In genomic region chr3:52204337-52205073, GRCh38 we compare ENCODE assay signal across 10 cellular contexts.
A peak's percentile ranks its signal among the peaks of the same experiment; 100 is the strongest.
DNase-seq lines count a peak whose midpoint lies in the region; ATAC-seq lines count a peak whose summit lies in the region.
"Had no signal": no experiment of that assay in that cellular context is flagged by ENCODE, and none has a peak within 500 bp of the region (broad histone marks: within the 10 kb centered on the region; RNA-seq: fewer than 3 reads in every experiment).

No MANE protein-coding gene starts in this region.

- peak; percentile 61 to 71 for ATAC-seq in activated CD4-positive, CD25-positive, alpha-beta regulatory T cell treated with anti-CD3 and anti-CD28 coated beads, Interleukin-2, amount 50 U/mL, for 24 hours
- ATAC-seq in stimulated activated naive B cell treated with anti-CD40 and anti-IgM and Interleukin-4, amounts not matched to agents 10 μg/mL and 1 μg/mL and 100 μg/mL, for 72 hours (replicated peaks) = no peak

- peak overlapping the region; percentile 17 for H3K27ac Mint-ChIP-seq in activated naive CD8-positive, alpha-beta T cell
- no peak overlapping the region for H3K27ac Mint-ChIP-seq in stimulated activated naive B cell treated with anti-CD40 and anti-IgM and Interleukin-4, amounts not matched to agents 10 μg/mL and 1 μg/mL and 100 μg/mL, for 72 hours

- no peak overlapping the region for H3K4me3 Mint-ChIP-seq in activated naive CD8-positive, alpha-beta T cell
- no peak overlapping the region for H3K4me3 Mint-ChIP-seq in stimulated activated naive B cell treated with anti-CD40 and anti-IgM and Interleukin-4, amounts not matched to agents 10 μg/mL and 1 μg/mL and 100 μg/mL, for 72 hours
- H3K4me3 Mint-ChIP-seq: central memory CD8-positive, alpha-beta T cell had no signal

- no peaks in the 10 kb centered on the region for H3K27me3 Mint-ChIP-seq in activated naive CD8-positive, alpha-beta T cell
- H3K27me3 Mint-ChIP-seq in stimulated activated naive B cell treated with anti-CD40 and anti-IgM and Interleukin-4, amounts not matched to agents 10 μg/mL and 1 μg/mL and 100 μg/mL, for 72 hours = no peaks in the 10 kb centered on the region
- H3K27me3 Mint-ChIP-seq: central memory CD8-positive, alpha-beta T cell had no signal

- H3K36me3 Mint-ChIP-seq in activated naive CD8-positive, alpha-beta T cell = peaks cover 14% of the 10 kb centered on the region
- H3K36me3 Mint-ChIP-seq in stimulated activated naive B cell treated with anti-CD40 and anti-IgM and Interleukin-4, amounts not matched to agents 10 μg/mL and 1 μg/mL and 100 μg/mL, for 72 hours = peaks cover 44 to 57% of the 10 kb centered on the region in 2 donors

- DNase-seq in activated CD4-positive, CD25-positive, alpha-beta regulatory T cell (lab: John Stamatoyannopoulos, UW) = no peak
- peak; percentile 74 to 91 for DNase-seq in NCI-H2081 (lab: John Stamatoyannopoulos, UW)
- DNase-seq in stimulated activated CD8-positive, alpha-beta memory T cell treated with anti-CD3 and anti-CD28 coated beads, Interleukin-4, amount 100 ng/mL, for 48 hours = peak; percentile 59
- DNase-seq in stimulated activated naive B cell treated with anti-CD40 and anti-IgM and Interleukin-4, amounts not matched to agents 10 μg/mL and 1 μg/mL and 100 μg/mL, for 72 hours = no peak
- no peak for DNase-seq in NCI-H1436 treated with DMSO at 0.1 percent for 48 hours (lab: John Stamatoyannopoulos, UW)
- no peak for DNase-seq in cerebellar nuclear complex (lab: John Stamatoyannopoulos, UW)
- DNase-seq: stimulated activated CD4-positive, alpha-beta T cell treated with anti-CD3 and anti-CD28 coated beads, Interleukin-4, amount 100 ng/mL, for 24 hours had no signal

- no peaks in the 10 kb centered on the region for H3K9me3 Mint-ChIP-seq in activated naive CD8-positive, alpha-beta T cell (ENCODE audit: low read depth)
- no peaks in the 10 kb centered on the region for H3K9me3 Mint-ChIP-seq in stimulated activated naive B cell treated with anti-CD40 and anti-IgM and Interleukin-4, amounts not matched to agents 10 μg/mL and 1 μg/mL and 100 μg/mL, for 72 hours
- H3K9me3 Mint-ChIP-seq: central memory CD8-positive, alpha-beta T cell had no signal

- peaks cover 36% of the 10 kb centered on the region for H3K4me1 Mint-ChIP-seq in activated naive CD8-positive, alpha-beta T cell (ENCODE audit: low read depth)
- H3K4me1 Mint-ChIP-seq in stimulated activated naive B cell treated with anti-CD40 and anti-IgM and Interleukin-4, amounts not matched to agents 10 μg/mL and 1 μg/mL and 100 μg/mL, for 72 hours = peaks cover 16 to 24% of the 10 kb centered on the region in 2 donors

Comparison
In these comparisons a context has a peak if more than half of its experiments do, and no peak if none do; other contexts are left out.
1. ATAC-seq: peak in activated CD4-positive, CD25-positive, alpha-beta regulatory T cell treated with anti-CD3 and anti-CD28 coated beads, Interleukin-2, amount 50 U/mL, for 24 hours (2 of 2); none in stimulated activated naive B cell treated with anti-CD40 and anti-IgM and Interleukin-4, amounts not matched to agents 10 μg/mL and 1 μg/mL and 100 μg/mL, for 72 hours (0 of 2).
2. DNase-seq: peak in NCI-H2081 (2 of 2) and stimulated activated CD8-positive, alpha-beta memory T cell treated with anti-CD3 and anti-CD28 coated beads, Interleukin-4, amount 100 ng/mL, for 48 hours (single experiment); none in activated CD4-positive, CD25-positive, alpha-beta regulatory T cell (0 of 4), stimulated activated naive B cell treated with anti-CD40 and anti-IgM and Interleukin-4, amounts not matched to agents 10 μg/mL and 1 μg/mL and 100 μg/mL, for 72 hours (single experiment), NCI-H1436 treated with DMSO at 0.1 percent for 48 hours (single experiment) and cerebellar nuclear complex (0 of 2).